In genomic region chr3:119316313-119316670, GRCh38 we compare ENCODE assay signal across 23 cellular contexts. TPM values are rescaled to one million over a fixed set of nuclear protein-coding genes. Genes with fewer than 3 reads are reported as not detected.
A peak's percentile ranks its signal among the peaks of the same experiment; 100 is the strongest.
DNase-seq lines count a peak whose midpoint lies in the region; ATAC-seq and TF ChIP-seq lines count a peak whose summit lies in the region.
"Had no signal": no experiment of that assay in that cellular context is flagged by ENCODE, and none has a peak within 500 bp of the region (broad histone marks: within the 10 kb centered on the region; RNA-seq: fewer than 3 reads in every experiment).

No MANE protein-coding gene starts in this region.

- no peak for ATAC-seq in natural killer cell treated with Interleukin-12 subunit alpha and Interleukin-12 subunit beta and Interleukin-15 and Interleukin-18, amount 100 ng/mL, for 72 hours
- ATAC-seq in natural killer cell (no peak), memory B cell (ENCODE audit: low read depth) (no peak), HG02870 (IDR thresholded peaks at IDR 0.05; ENCODE audit: unreplicated experiment) (no peak)
- ATAC-seq: GM12878, GM23338, HCT116 had no signal

- no peaks in the 10 kb centered on the region for H3K27me3 ChIP-seq in H7 (ENCODE audit: control insufficient read depth, insufficient read depth, low read length)
- H3K27me3 ChIP-seq: BE2C had no signal

- H3K4me3 ChIP-seq in H7 (ENCODE audit: insufficient read depth, low read depth, low read length): no peak overlapping the region
- H3K4me3 ChIP-seq: GM12878, GM23338 had no signal

- peaks cover 51 to 57% of the 10 kb centered on the region in 2 donors for H3K4me1 Mint-ChIP-seq in natural killer cell treated with Interleukin-12 subunit alpha and Interleukin-12 subunit beta and Interleukin-15 and Interleukin-18, amount 100 ng/mL, for 72 hours (ENCODE audit: low read depth in 2 of 2)
- peaks cover 8 to 11% of the 10 kb centered on the region in 2 donors for H3K4me1 Mint-ChIP-seq in natural killer cell
- peaks cover 35% of the 10 kb centered on the region for H3K4me1 Mint-ChIP-seq in memory B cell
- H3K4me1 Mint-ChIP-seq in osteocyte (ENCODE audit: unreplicated experiment): peaks cover 51% of the 10 kb centered on the region

- H3K27ac Mint-ChIP-seq in natural killer cell treated with Interleukin-12 subunit alpha and Interleukin-12 subunit beta and Interleukin-15 and Interleukin-18, amount 100 ng/mL, for 72 hours: peak overlapping the region; percentile 8 to 22
- H3K27ac Mint-ChIP-seq in natural killer cell: no peak overlapping the region
- peak overlapping the region; percentile 70 for H3K27ac Mint-ChIP-seq in memory B cell
- peak overlapping the region; percentile 50 for H3K27ac Mint-ChIP-seq in osteocyte (ENCODE audit: unreplicated experiment)
- H3K27ac Mint-ChIP-seq: GM23338, HFFc6 had no signal

- DNase-seq in natural killer cell treated with Interleukin-12 subunit alpha and Interleukin-12 subunit beta and Interleukin-15 and Interleukin-18, amount 100 ng/mL, for 72 hours (ENCODE audit: low spot score): no peak
- DNase-seq in natural killer cell (no peak), memory B cell (ENCODE audit: low spot score in 2 of 2) (no peak), osteocyte (ENCODE audit: extremely low spot score, unreplicated experiment) (no peak), H7 (no peak)
- no peak for DNase-seq in activated CD8-positive, alpha-beta memory T cell treated with anti-CD3 and anti-CD28 coated beads for 24 hours
- DNase-seq: ACHN; BE2C; C1 segment of cervical spinal cord; CD4-positive, CD25-positive, alpha-beta regulatory T cell; CD8-positive, alpha-beta memory T cell; COR-L47; DMS 273 treated with DMSO at 0.1 percent for 48 hours; DMS53; DND-41; EL; HFFc6; IMR-90 had no signal

- no peaks in the 10 kb centered on the region for H3K36me3 ChIP-seq in H7 (replicated peaks; ENCODE audit: control insufficient read depth, insufficient read depth, low read length)
- H3K36me3 ChIP-seq: BE2C had no signal

- H3K4me3 Mint-ChIP-seq in natural killer cell treated with Interleukin-12 subunit alpha and Interleukin-12 subunit beta and Interleukin-15 and Interleukin-18, amount 100 ng/mL, for 72 hours: no peak overlapping the region
- H3K4me3 Mint-ChIP-seq in natural killer cell (no peak overlapping the region), memory B cell (no peak overlapping the region), osteocyte (ENCODE audit: unreplicated experiment) (no peak overlapping the region)
- H3K4me3 Mint-ChIP-seq: CD4-positive, CD25-positive, alpha-beta regulatory T cell; CD8-positive, alpha-beta memory T cell; GM23338; HFFc6 had no signal

- H3K9me3 Mint-ChIP-seq in natural killer cell treated with Interleukin-12 subunit alpha and Interleukin-12 subunit beta and Interleukin-15 and Interleukin-18, amount 100 ng/mL, for 72 hours: peaks cover 3% of the 10 kb centered on the region
- no peaks in the 10 kb centered on the region for H3K9me3 Mint-ChIP-seq in natural killer cell
- no peaks in the 10 kb centered on the region for H3K9me3 Mint-ChIP-seq in memory B cell
- no peaks in the 10 kb centered on the region for H3K9me3 Mint-ChIP-seq in osteocyte (ENCODE audit: unreplicated experiment)
- H3K9me3 Mint-ChIP-seq: CD4-positive, CD25-positive, alpha-beta regulatory T cell; CD8-positive, alpha-beta memory T cell; GM23338; HFFc6 had no signal

- no peaks in the 10 kb centered on the region for H3K27me3 Mint-ChIP-seq in natural killer cell treated with Interleukin-12 subunit alpha and Interleukin-12 subunit beta and Interleukin-15 and Interleukin-18, amount 100 ng/mL, for 72 hours
- no peaks in the 10 kb centered on the region for H3K27me3 Mint-ChIP-seq in natural killer cell (ENCODE audit: low read depth in 2 of 2)
- H3K27me3 Mint-ChIP-seq in memory B cell: no peaks in the 10 kb centered on the region
- H3K27me3 Mint-ChIP-seq in osteocyte (ENCODE audit: unreplicated experiment): no peaks in the 10 kb centered on the region
- H3K27me3 Mint-ChIP-seq: CD4-positive, CD25-positive, alpha-beta regulatory T cell; CD8-positive, alpha-beta memory T cell had no signal

- no peak for TF ChIP-seq CTCF in natural killer cell (IDR thresholded peaks at IDR 0.05)
- TF ChIP-seq CTCF in osteocyte (IDR thresholded peaks at IDR 0.05): no peak

- intact Hi-C loops in natural killer cell (cut with micrococcal nuclease): no loop called here

- peaks cover 23% of the 10 kb centered on the region for H3K36me3 Mint-ChIP-seq in natural killer cell treated with Interleukin-12 subunit alpha and Interleukin-12 subunit beta and Interleukin-15 and Interleukin-18, amount 100 ng/mL, for 72 hours
- no peaks in the 10 kb centered on the region for H3K36me3 Mint-ChIP-seq in natural killer cell
- H3K36me3 Mint-ChIP-seq in memory B cell: peaks cover 15% of the 10 kb centered on the region
- H3K36me3 Mint-ChIP-seq in osteocyte (ENCODE audit: unreplicated experiment): peaks cover 24% of the 10 kb centered on the region

RNA-seq across cellular contexts. Expression of gene ARHGAP31, which starts 22.1 kb away (rescaled TPM):
- 10 to 100 TPM; 22.5 to 64.6 TPM for total RNA-seq in natural killer cell treated with Interleukin-12 subunit alpha and Interleukin-12 subunit beta and Interleukin-15 and Interleukin-18, amount 100 ng/mL, for 72 hours
- total RNA-seq in natural killer cell (1 to 10 TPM; 4.1 to 8.4 (median 8.4) TPM), osteocyte (49.7 and 51.0 TPM in 2 replicates)
- 4.2 and 6.6 TPM in 2 replicates for total RNA-seq in H7 (2014; rRNA removed; shearing (Covaris generic))
- total RNA-seq: G401 had no signal

Comparison
In these comparisons a context has a peak if more than half of its experiments do, and no peak if none do; other contexts are left out.
1. H3K27ac Mint-ChIP-seq: peak in natural killer cell treated with Interleukin-12 subunit alpha and Interleukin-12 subunit beta and Interleukin-15 and Interleukin-18, amount 100 ng/mL, for 72 hours (2 of 2), memory B cell (single experiment) and osteocyte (single experiment); none in natural killer cell (0 of 2).